In genomic region chr21:45818276-45818903, GRCh38 we compare ENCODE assay signal across 10 cellular contexts.
DNase-seq lines count a peak whose midpoint lies in the region; ATAC-seq and TF ChIP-seq lines count a peak whose summit lies in the region.
"Had no signal": no experiment of that assay in that cellular context is flagged by ENCODE, and none has a peak within 500 bp of the region (broad histone marks: within the 10 kb centered on the region; RNA-seq: fewer than 3 reads in every experiment).

No MANE protein-coding gene starts in this region.

- H3K27ac ChIP-seq in WERI-Rb-1: no peak overlapping the region
- H3K27ac ChIP-seq: parathyroid adenoma, thoracic aorta had no signal

- H3K9me3 ChIP-seq in WERI-Rb-1 (ENCODE audit: severe bottlenecking): peaks cover 3% of the 10 kb centered on the region
- H3K9me3 ChIP-seq: thoracic aorta had no signal

- no peaks in the 10 kb centered on the region for H3K36me3 Mint-ChIP-seq in activated CD8-positive, alpha-beta T cell treated with anti-CD3 and anti-CD28 coated beads for 36 hours (ENCODE audit: low read depth)
- no peaks in the 10 kb centered on the region for H3K36me3 Mint-ChIP-seq in memory B cell

- H3K36me3 ChIP-seq in WERI-Rb-1: no peaks in the 10 kb centered on the region
- H3K36me3 ChIP-seq: thoracic aorta had no signal

- intact Hi-C loops in activated CD8-positive, alpha-beta T cell treated with anti-CD3 and anti-CD28 coated beads for 36 hours (cut with micrococcal nuclease): loop anchor here (2.0 to 5.0 kb wide), 2 partner anchors 50 to 266 kb away; no protein-coding TSS in a partner anchor

- H3K27ac Mint-ChIP-seq in activated CD8-positive, alpha-beta T cell treated with anti-CD3 and anti-CD28 coated beads for 36 hours: peak overlapping the region; percentile 95
- H3K27ac Mint-ChIP-seq in memory B cell: peak overlapping the region; percentile 15

- H3K9me3 Mint-ChIP-seq in activated CD8-positive, alpha-beta T cell treated with anti-CD3 and anti-CD28 coated beads for 36 hours: no peaks in the 10 kb centered on the region
- no peaks in the 10 kb centered on the region for H3K9me3 Mint-ChIP-seq in memory B cell

- H3K4me3 ChIP-seq in WERI-Rb-1 (ENCODE audit: low read depth, low read length): no peak overlapping the region
- H3K4me3 ChIP-seq: thoracic aorta had no signal

- POLR2A ChIA-PET in activated CD8-positive, alpha-beta T cell treated with anti-CD3 and anti-CD28 coated beads for 36 hours (lab: Charles Lee): interaction anchor here (0.6 to 2.7 kb wide), 5 partner anchors 50 to 347 kb away, joined by 3 to 10 read pairs (median 3); no protein-coding TSS in a partner anchor

- no peaks in the 10 kb centered on the region for H3K27me3 ChIP-seq in WERI-Rb-1 (ENCODE audit: insufficient read depth, low read depth, severe bottlenecking)

- DNase-seq in COR-L47 (lab: John Stamatoyannopoulos, UW) (peak; percentile 10), memory B cell (ENCODE audit: low spot score in 2 of 2) (no peak), islet precursor cell (no peak), WERI-Rb-1 (no peak), NCI-H2171 treated with DMSO at 0.1 percent for 48 hours (lab: John Stamatoyannopoulos, UW) (no peak)
- peak; percentile 31 for DNase-seq in activated CD8-positive, alpha-beta T cell treated with anti-CD3 and anti-CD28 coated beads for 36 hours

- peaks cover 37% of the 10 kb centered on the region for H3K4me1 Mint-ChIP-seq in activated CD8-positive, alpha-beta T cell treated with anti-CD3 and anti-CD28 coated beads for 36 hours (ENCODE audit: low read depth)
- peaks cover 4% of the 10 kb centered on the region for H3K4me1 Mint-ChIP-seq in memory B cell

- no peak for TF ChIP-seq CTCF in activated CD8-positive, alpha-beta T cell treated with anti-CD3 and anti-CD28 coated beads for 36 hours (IDR thresholded peaks at IDR 0.05)
- TF ChIP-seq CTCF in WERI-Rb-1 (IDR thresholded peaks at IDR 0.05; ENCODE audit: low read depth, low read length): no peak

- peaks cover 5% of the 10 kb centered on the region for H3K27me3 Mint-ChIP-seq in activated CD8-positive, alpha-beta T cell treated with anti-CD3 and anti-CD28 coated beads for 36 hours
- peaks cover 11% of the 10 kb centered on the region for H3K27me3 Mint-ChIP-seq in memory B cell

- ATAC-seq in HG03439 (IDR thresholded peaks at IDR 0.05; ENCODE audit: unreplicated experiment): peak; percentile 39
- ATAC-seq in activated CD8-positive, alpha-beta T cell treated with anti-CD3 and anti-CD28 coated beads for 36 hours: peak; percentile 74
- ATAC-seq in memory B cell (ENCODE audit: low read depth): peak; percentile 26
- ATAC-seq in GM21381 (IDR thresholded peaks at IDR 0.05; ENCODE audit: unreplicated experiment): no peak

- CTCF ChIA-PET in activated CD8-positive, alpha-beta T cell treated with anti-CD3 and anti-CD28 coated beads for 36 hours (lab: Charles Lee): interaction anchor here (0.7 to 2.3 kb wide), 6 partner anchors 69 to 526 kb away, joined by 3 to 7 read pairs (median 4); no protein-coding TSS in a partner anchor

- peak overlapping the region; percentile 51 for H3K4me3 Mint-ChIP-seq in activated CD8-positive, alpha-beta T cell treated with anti-CD3 and anti-CD28 coated beads for 36 hours
- no peak overlapping the region for H3K4me3 Mint-ChIP-seq in memory B cell

Comparison
In these comparisons a context has a peak if more than half of its experiments do, and no peak if none do; other contexts are left out.
1. DNase-seq: peak in COR-L47 (single experiment) and activated CD8-positive, alpha-beta T cell treated with anti-CD3 and anti-CD28 coated beads for 36 hours (single experiment); none in memory B cell (0 of 2), islet precursor cell (single experiment), WERI-Rb-1 (single experiment) and NCI-H2171 treated with DMSO at 0.1 percent for 48 hours (single experiment).